In genomic region chr3:30319713-30320112, GRCh38 we compare ENCODE assay signal across 8 cellular contexts.
DNase-seq lines count a peak whose midpoint lies in the region; ATAC-seq and TF ChIP-seq lines count a peak whose summit lies in the region.

No MANE protein-coding gene starts in this region.

- H3K4me3 ChIP-seq in lung: no peak overlapping the region

- H3K36me3 ChIP-seq in lung (ENCODE audit: control insufficient read depth in 2 of 2, insufficient read depth in 2 of 2, low read length in 2 of 2): no peaks in the 10 kb centered on the region

- ATAC-seq in GM18861 (IDR thresholded peaks at IDR 0.05; ENCODE audit: unreplicated experiment) (peak; percentile 94), HG03565 (IDR thresholded peaks at IDR 0.05; ENCODE audit: unreplicated experiment) (peak; percentile 73), lung (ENCODE audit: insufficient read depth, low FRiP score) (peak; percentile 47), GM21737 (IDR thresholded peaks at IDR 0.05; ENCODE audit: unreplicated experiment) (no peak)

- no peaks in the 10 kb centered on the region for H3K4me1 ChIP-seq in lung (ENCODE audit: control insufficient read depth in 2 of 2, insufficient read depth in 2 of 2, low read length in 2 of 2)

- no peaks in the 10 kb centered on the region for H3K9me3 ChIP-seq in lung (ENCODE audit: control insufficient read depth in 2 of 2, insufficient read depth in 1 of 2, low read length in 1 of 2)

- peak; percentile 38 for DNase-seq in AG20443 (ENCODE audit: low spot score)
- DNase-seq in SW480 (ENCODE audit: low spot score): peak; percentile 55
- peak; percentile 34 for DNase-seq in central memory CD4-positive, alpha-beta T cell
- DNase-seq in lung (ENCODE audit: low spot score): peak; percentile 34
- peak; percentile 42 for DNase-seq in ureter (ENCODE audit: low spot score)

- TF ChIP-seq CTCF in lung (IDR thresholded peaks at IDR 0.05; ENCODE audit: control extremely low read depth, extremely low read depth): peak; percentile 22

- no peaks in the 10 kb centered on the region for H3K27me3 ChIP-seq in lung (ENCODE audit: control insufficient read depth, insufficient read depth)

- no peak overlapping the region for H3K27ac ChIP-seq in lung (ENCODE audit: low read depth in 1 of 2, low read length in 1 of 2)
